In the genomic region with DNA sequence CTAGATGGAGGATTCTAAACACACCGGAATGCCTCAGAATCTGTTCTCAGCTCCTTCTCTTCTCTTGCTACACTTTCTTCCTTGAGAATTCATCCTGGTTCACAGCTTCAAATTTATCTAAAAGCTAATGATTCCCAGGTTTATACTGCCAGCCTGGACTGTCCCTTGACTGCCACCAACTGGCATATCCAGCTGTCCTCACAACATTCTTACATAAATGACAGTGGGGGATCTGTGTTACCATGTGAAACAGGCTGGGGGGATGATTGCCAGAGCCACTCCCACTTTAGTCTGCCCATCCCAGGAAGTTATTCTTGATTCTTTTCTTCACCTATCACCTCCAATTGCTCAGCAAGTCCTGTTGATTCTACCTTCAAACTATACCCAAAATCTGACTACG, we compare ENCODE assay signal across 1 cellular context.
TF ChIP-seq lines count a peak whose summit lies in the region.

No MANE protein-coding gene starts in this region.

TF ChIP-seq in HCT116, 20 proteins besides CTCF, POLR2A, EP300 and RAD21 (continued from another document):
- TF ChIP-seq FOSL1 (IDR thresholded peaks at IDR 0.05; ENCODE audit: low read depth) (no peak), CBX3 (IDR thresholded peaks at IDR 0.05; ENCODE audit: low read depth) (no peak)
